ENCODE assay signal across 1 cellular context in genomic region chr12:124938606-124939427, GRCh38.
TF ChIP-seq lines count a peak whose summit lies in the region.

No MANE protein-coding gene starts in this region.

TF ChIP-seq in A549, 52 proteins besides CTCF, POLR2A, EP300 and RAD21 (continued from another document):
- 0 out of 2 replicates have a peak, but pooled peaks have one; percentile 37 for TF ChIP-seq MYC (IDR thresholded peaks at IDR 0.05; ENCODE audit: borderline replicate concordance, low read length)
TF ChIP-seq in A549: peak in this region for 9.
